ENCODE assay signal across 8 cellular contexts in genomic region chr14:77212933-77213656, GRCh38. TPM values are rescaled to one million over a fixed set of nuclear protein-coding genes. Genes with fewer than 3 reads are reported as not detected.
A peak's percentile ranks its signal among the peaks of the same experiment; 100 is the strongest.
DNase-seq lines count a peak whose midpoint lies in the region; ATAC-seq and TF ChIP-seq lines count a peak whose summit lies in the region.

No MANE protein-coding gene starts in this region.

- H3K9me3 Mint-ChIP-seq in T-helper 2 cell treated with Interferon-gamma antibody and Interleukin-4, amounts not matched to agents 5 μg/mL and 100 μg/mL, for 36 hours = no peaks in the 10 kb centered on the region

- no peak overlapping the region for H3K4me3 ChIP-seq in epithelial cell of proximal tubule (ENCODE audit: low read depth, low read length)

- peak; percentile 83 for TF ChIP-seq CTCF in epithelial cell of proximal tubule (conservative IDR thresholded peaks at IDR 0.05; ENCODE audit: low read depth, low read length)

- ATAC-seq in GM21723 (IDR thresholded peaks at IDR 0.05; ENCODE audit: unreplicated experiment) (peak; percentile 75), HG03469 (IDR thresholded peaks at IDR 0.05; ENCODE audit: unreplicated experiment) (no peak), GM19397 (IDR thresholded peaks at IDR 0.05; ENCODE audit: unreplicated experiment) (no peak)

- no peak overlapping the region for H3K4me3 Mint-ChIP-seq in T-helper 2 cell treated with Interferon-gamma antibody and Interleukin-4, amounts not matched to agents 5 μg/mL and 100 μg/mL, for 36 hours

- H3K4me1 Mint-ChIP-seq in T-helper 2 cell treated with Interferon-gamma antibody and Interleukin-4, amounts not matched to agents 5 μg/mL and 100 μg/mL, for 36 hours (ENCODE audit: low read depth) = no peaks in the 10 kb centered on the region

- intact Hi-C loops in posterior cingulate gyrus (cut with DNase I) = loop anchor here (5.0 kb wide), 1 partner anchor 61 kb away; no protein-coding TSS in a partner anchor

- H3K27me3 Mint-ChIP-seq in T-helper 2 cell treated with Interferon-gamma antibody and Interleukin-4, amounts not matched to agents 5 μg/mL and 100 μg/mL, for 36 hours (ENCODE audit: low read depth) = peaks cover 7% of the 10 kb centered on the region

- H3K36me3 Mint-ChIP-seq in T-helper 2 cell treated with Interferon-gamma antibody and Interleukin-4, amounts not matched to agents 5 μg/mL and 100 μg/mL, for 36 hours (ENCODE audit: low read depth) = no peaks in the 10 kb centered on the region

- peak; percentile 92 for DNase-seq in DMS79 (lab: John Stamatoyannopoulos, UW)
- peak; percentile 62 for DNase-seq in NAMALWA (ENCODE audit: low spot score)
- peak; percentile 13 for DNase-seq in T-helper 2 cell treated with Interferon-gamma antibody and Interleukin-4, amounts not matched to agents 5 μg/mL and 100 μg/mL, for 36 hours (ENCODE audit: low spot score)
- DNase-seq in epithelial cell of proximal tubule (ENCODE audit: low read depth) = no peak
- DNase-seq in posterior cingulate gyrus = peak; percentile 31 to 95 (median 64)

- no peak overlapping the region for H3K27ac Mint-ChIP-seq in T-helper 2 cell treated with Interferon-gamma antibody and Interleukin-4, amounts not matched to agents 5 μg/mL and 100 μg/mL, for 36 hours

RNA-seq across cellular contexts. Expression of gene TMEM63C, which starts 31.5 kb away (rescaled TPM):
- under 0.01 and 0.35 TPM in 2 replicates for total RNA-seq in epithelial cell of proximal tubule

RNA-seq across cellular contexts. Expression of gene NGB, which starts 57.9 kb away (rescaled TPM):
- total RNA-seq in epithelial cell of proximal tubule = 0.12 and 0.14 TPM in 2 replicates
